1 cellular context compared by ENCODE assay signal in the genomic region with DNA sequence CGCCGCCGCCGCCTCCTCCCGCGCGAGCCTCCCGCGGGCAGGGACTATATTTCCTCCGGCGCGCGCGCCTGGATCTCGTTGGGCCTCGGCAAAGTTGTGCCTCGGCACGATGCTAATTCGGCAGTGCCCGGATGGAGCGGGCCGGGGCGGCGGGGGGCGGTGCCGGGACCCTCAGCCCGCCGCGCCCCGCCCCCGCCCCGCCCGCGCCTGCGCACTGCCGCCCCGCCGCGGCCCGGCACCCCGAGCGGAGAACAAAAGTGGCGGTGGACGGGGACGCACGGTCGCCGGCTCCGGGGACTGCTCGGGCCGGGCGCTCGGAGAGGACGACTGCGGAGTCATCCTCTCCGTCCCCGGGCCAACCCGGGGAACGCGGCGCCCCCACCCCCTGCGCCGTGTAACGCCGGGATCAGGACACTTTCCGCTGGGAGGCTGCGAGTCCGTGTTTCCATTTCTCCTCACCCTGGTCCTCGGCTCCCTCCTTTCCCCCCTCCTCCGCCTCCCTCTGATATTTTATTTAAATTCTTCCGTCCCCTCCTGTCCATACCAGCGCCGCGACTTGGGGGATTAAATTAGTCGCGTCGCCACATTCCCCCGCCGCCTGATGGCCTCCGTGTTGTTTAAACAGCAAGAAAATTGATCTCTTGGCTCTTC.
TF ChIP-seq lines count a peak whose summit lies in the region.

Gene PHF21B (minus strand): TSS at position 125 of the 651 bp plus-strand sequence. CDS start 456 bp downstream, outside the sequence.

TF ChIP-seq in HepG2, 621 proteins besides CTCF, POLR2A, EP300 and RAD21 (continued from another document):
- TF ChIP-seq, protein P1, sequence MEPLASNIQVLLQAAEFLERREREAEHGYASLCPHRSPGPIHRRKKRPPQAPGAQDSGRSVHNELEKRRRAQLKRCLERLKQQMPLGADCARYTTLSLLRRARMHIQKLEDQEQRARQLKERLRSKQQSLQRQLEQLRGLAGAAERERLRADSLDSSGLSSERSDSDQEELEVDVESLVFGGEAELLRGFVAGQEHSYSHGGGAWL (CRISPR knock-in tag; IDR thresholded peaks at IDR 0.05), result no peak
- TF ChIP-seq CCDC6 (CRISPR knock-in tag; IDR thresholded peaks at IDR 0.05), result no peak
- no peak for TF ChIP-seq SNAPC2 (CRISPR knock-in tag; IDR thresholded peaks at IDR 0.05)
- no peak for TF ChIP-seq PHF21A (CRISPR knock-in tag; IDR thresholded peaks at IDR 0.05)
- TF ChIP-seq ZNF781 (CRISPR knock-in tag; IDR thresholded peaks at IDR 0.05; ENCODE audit: borderline replicate concordance, not compliant biosample characterization), result no peak
- TF ChIP-seq ZMYM2 (CRISPR knock-in tag; IDR thresholded peaks at IDR 0.05), result no peak
- TF ChIP-seq ZNF850 (CRISPR knock-in tag; conservative IDR thresholded peaks at IDR 0.05), result no peak
- TF ChIP-seq THYN1 (CRISPR knock-in tag; IDR thresholded peaks at IDR 0.05; ENCODE audit: borderline replicate concordance, low read depth), result no peak
- no peak for TF ChIP-seq FOXJ3 (CRISPR knock-in tag; IDR thresholded peaks at IDR 0.05; ENCODE audit: borderline replicate concordance)
- no peak for TF ChIP-seq DR1 (CRISPR knock-in tag; IDR thresholded peaks at IDR 0.05)
